In the genomic region with DNA sequence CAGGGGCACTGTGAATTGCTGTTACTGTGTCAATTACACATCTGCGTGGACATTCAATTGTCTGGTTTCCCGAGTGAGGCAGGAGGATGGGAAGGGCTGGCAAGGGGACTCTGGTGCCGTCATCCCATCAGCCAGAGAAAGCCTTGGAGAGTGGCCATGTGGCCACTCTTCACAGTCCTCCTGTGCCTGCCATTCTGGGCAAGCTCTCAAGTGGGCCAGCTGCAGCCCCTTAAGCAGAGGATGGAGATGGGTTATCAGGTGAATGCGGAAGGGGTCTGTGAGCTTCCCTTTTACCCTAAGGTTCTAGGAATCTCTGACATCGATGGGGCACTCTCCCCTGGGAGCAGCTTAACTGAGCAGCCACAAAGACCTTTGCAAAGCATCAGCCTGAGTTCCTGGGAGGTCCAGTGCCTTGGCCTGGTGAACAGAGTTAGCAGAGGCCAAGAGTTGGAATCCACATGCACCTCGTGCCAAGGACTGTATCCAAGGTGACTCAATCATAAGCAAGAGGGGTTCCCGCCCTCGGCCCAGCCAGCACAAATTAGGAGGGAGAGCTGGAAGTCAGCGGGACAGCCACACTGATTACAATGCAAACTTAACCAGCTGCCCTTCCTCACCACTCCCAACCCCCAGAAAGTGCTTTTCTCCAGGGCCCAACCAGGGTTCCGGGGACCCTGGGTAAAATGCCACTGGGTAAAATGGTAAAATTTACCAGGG, we compare ENCODE assay signal across 17 cellular contexts.
A peak's percentile ranks its signal among the peaks of the same experiment; 100 is the strongest.
DNase-seq lines count a peak whose midpoint lies in the region; ATAC-seq and TF ChIP-seq lines count a peak whose summit lies in the region.
"Had no signal": no experiment of that assay in that cellular context is flagged by ENCODE, and none has a peak within 500 bp of the region (broad histone marks: within the 10 kb centered on the region; RNA-seq: fewer than 3 reads in every experiment).

No MANE protein-coding gene starts in this region.

- peaks cover 79% of the 10 kb centered on the region for H3K27me3 ChIP-seq in endodermal cell (ENCODE audit: control insufficient read depth, insufficient read depth, low read length, poor library complexity, severe bottlenecking)
- H3K27me3 ChIP-seq in CD8-positive, alpha-beta memory T cell (ENCODE audit: insufficient read depth, low read length, poor library complexity, severe bottlenecking) = peaks cover 9% of the 10 kb centered on the region

- peak overlapping the region; percentile 65 for H3K4me3 ChIP-seq in endodermal cell (ENCODE audit: low read length)
- no peak overlapping the region for H3K4me3 ChIP-seq in CD8-positive, alpha-beta memory T cell (ENCODE audit: low read length)

- no peak overlapping the region for H3K9ac ChIP-seq in endodermal cell (ENCODE audit: extremely low read depth, low read length, poor library complexity, severe bottlenecking)

- no peaks in the 10 kb centered on the region for H3K9me3 ChIP-seq in endodermal cell (ENCODE audit: control insufficient read depth, low read length)
- H3K9me3 ChIP-seq in CD8-positive, alpha-beta memory T cell (ENCODE audit: low read length) = no peaks in the 10 kb centered on the region
- H3K9me3 ChIP-seq: psoas muscle had no signal

- H3K27ac Mint-ChIP-seq in endodermal cell (no peak overlapping the region), memory B cell (no peak overlapping the region)
- no peak overlapping the region for H3K27ac Mint-ChIP-seq in CD8-positive, alpha-beta memory T cell
- H3K27ac Mint-ChIP-seq: activated CD4-positive, alpha-beta memory T cell treated with anti-CD3 and anti-CD28 coated beads for 36 hours had no signal

- H3K4me1 Mint-ChIP-seq in endodermal cell (peaks cover 23% of the 10 kb centered on the region), memory B cell (no peaks in the 10 kb centered on the region)
- H3K4me1 Mint-ChIP-seq in CD8-positive, alpha-beta memory T cell = no peaks in the 10 kb centered on the region

- CTCF ChIA-PET in CD8-positive, alpha-beta memory T cell (lab: Charles Lee) = no interaction called here

- no peak for TF ChIP-seq CTCF in endodermal cell (conservative IDR thresholded peaks at IDR 0.05)

- DNase-seq in COR-L47 (lab: John Stamatoyannopoulos, UW) (peak; percentile 16), NCI-H1092 treated with DMSO at 0.1 percent for 48 hours (lab: John Stamatoyannopoulos, UW) (peak; percentile 94), endodermal cell (peak; percentile 79), memory B cell (ENCODE audit: low spot score in 2 of 2) (no peak), NCI-H1694 treated with DMSO at 0.1 percent for 48 hours (lab: John Stamatoyannopoulos, UW) (no peak), 8988T (no peak)
- DNase-seq in NK-92 treated with Interleukin-12 subunit alpha and Interleukin-12 subunit beta, amount 100 ng/mL, for 24 hours (lab: John Stamatoyannopoulos, UW) = no peak
- DNase-seq in CD8-positive, alpha-beta memory T cell = no peak
- DNase-seq: activated CD4-positive, alpha-beta memory T cell treated with anti-CD3 and anti-CD28 coated beads for 36 hours; activated effector memory CD4-positive, alpha-beta T cell treated with Interleukin-2 at 50 U/mL for 16 hours; AML-193; brain microvascular endothelial cell; KG1; NCI-H2107; psoas muscle; stimulated activated naive CD8-positive, alpha-beta T cell treated with anti-CD3 and anti-CD28 coated beads, Interleukin-15, Interleukin-2, amounts not matched to agents 100 U/mL and 50 U/mL, for 24 hours had no signal

- H3K4me3 Mint-ChIP-seq in endodermal cell (peak overlapping the region; percentile 46), memory B cell (peak overlapping the region; percentile 17)
- no peak overlapping the region for H3K4me3 Mint-ChIP-seq in CD8-positive, alpha-beta memory T cell
- H3K4me3 Mint-ChIP-seq: activated CD4-positive, alpha-beta memory T cell treated with anti-CD3 and anti-CD28 coated beads for 36 hours had no signal

- H3K27me3 Mint-ChIP-seq in endodermal cell (ENCODE audit: insufficient read depth) (peaks cover 78% of the 10 kb centered on the region), memory B cell (peaks cover 24% of the 10 kb centered on the region)
- H3K27me3 Mint-ChIP-seq in CD8-positive, alpha-beta memory T cell = peaks cover 44 to 58% of the 10 kb centered on the region in 2 donors

- H3K4me1 ChIP-seq in endodermal cell (ENCODE audit: control insufficient read depth, insufficient read depth, low read length) = peaks cover 9% of the 10 kb centered on the region
- H3K4me1 ChIP-seq in CD8-positive, alpha-beta memory T cell (ENCODE audit: insufficient read depth, low read length) = no peaks in the 10 kb centered on the region
- H3K4me1 ChIP-seq: psoas muscle had no signal

- no peaks in the 10 kb centered on the region for H3K36me3 ChIP-seq in endodermal cell (ENCODE audit: control insufficient read depth, insufficient read depth, low read length)
- no peaks in the 10 kb centered on the region for H3K36me3 ChIP-seq in CD8-positive, alpha-beta memory T cell (ENCODE audit: insufficient read depth, low read length)
- H3K36me3 ChIP-seq: brain microvascular endothelial cell had no signal

- POLR2A ChIA-PET in CD8-positive, alpha-beta memory T cell (lab: Charles Lee) = no interaction called here

- H3K9me3 Mint-ChIP-seq in endodermal cell (no peaks in the 10 kb centered on the region), memory B cell (no peaks in the 10 kb centered on the region)
- no peaks in the 10 kb centered on the region for H3K9me3 Mint-ChIP-seq in CD8-positive, alpha-beta memory T cell
- H3K9me3 Mint-ChIP-seq: activated CD4-positive, alpha-beta memory T cell treated with anti-CD3 and anti-CD28 coated beads for 36 hours had no signal

- no peak for ATAC-seq in memory B cell (ENCODE audit: low read depth)
- ATAC-seq: Panc1; stimulated activated naive CD8-positive, alpha-beta T cell treated with anti-CD3 and anti-CD28 coated beads, Interleukin-15, Interleukin-2, amounts not matched to agents 100 U/mL and 50 U/mL, for 24 hours had no signal

- H3K36me3 Mint-ChIP-seq in endodermal cell (ENCODE audit: low read depth) (no peaks in the 10 kb centered on the region), memory B cell (no peaks in the 10 kb centered on the region)
- no peaks in the 10 kb centered on the region for H3K36me3 Mint-ChIP-seq in CD8-positive, alpha-beta memory T cell
- H3K36me3 Mint-ChIP-seq: activated CD4-positive, alpha-beta memory T cell treated with anti-CD3 and anti-CD28 coated beads for 36 hours had no signal

- no peak overlapping the region for H3K27ac ChIP-seq in endodermal cell (ENCODE audit: low read depth, low read length)
- H3K27ac ChIP-seq in CD8-positive, alpha-beta memory T cell (ENCODE audit: low read depth, low read length) = no peak overlapping the region
- H3K27ac ChIP-seq: brain microvascular endothelial cell, psoas muscle had no signal

- WGBS in endodermal cell (ENCODE audit: insufficient coverage in 1 of 2, insufficient read length in 1 of 2), 2 experiments = 22 to 39% methylated on average over 7 to 10 of the region's 10 CpGs

Comparison
In these comparisons a context has a peak if more than half of its experiments do, and no peak if none do; other contexts are left out.
1. DNase-seq: peak in COR-L47 (single experiment), NCI-H1092 treated with DMSO at 0.1 percent for 48 hours (single experiment) and endodermal cell (single experiment); none in memory B cell (0 of 2), NK-92 treated with Interleukin-12 subunit alpha and Interleukin-12 subunit beta, amount 100 ng/mL, for 24 hours (single experiment), CD8-positive, alpha-beta memory T cell (0 of 5), NCI-H1694 treated with DMSO at 0.1 percent for 48 hours (single experiment) and 8988T (single experiment).
2. H3K4me3 Mint-ChIP-seq: peak in endodermal cell (single experiment) and memory B cell (single experiment); none in CD8-positive, alpha-beta memory T cell (0 of 7).